1 cellular context compared by ENCODE assay signal in the genomic region with DNA sequence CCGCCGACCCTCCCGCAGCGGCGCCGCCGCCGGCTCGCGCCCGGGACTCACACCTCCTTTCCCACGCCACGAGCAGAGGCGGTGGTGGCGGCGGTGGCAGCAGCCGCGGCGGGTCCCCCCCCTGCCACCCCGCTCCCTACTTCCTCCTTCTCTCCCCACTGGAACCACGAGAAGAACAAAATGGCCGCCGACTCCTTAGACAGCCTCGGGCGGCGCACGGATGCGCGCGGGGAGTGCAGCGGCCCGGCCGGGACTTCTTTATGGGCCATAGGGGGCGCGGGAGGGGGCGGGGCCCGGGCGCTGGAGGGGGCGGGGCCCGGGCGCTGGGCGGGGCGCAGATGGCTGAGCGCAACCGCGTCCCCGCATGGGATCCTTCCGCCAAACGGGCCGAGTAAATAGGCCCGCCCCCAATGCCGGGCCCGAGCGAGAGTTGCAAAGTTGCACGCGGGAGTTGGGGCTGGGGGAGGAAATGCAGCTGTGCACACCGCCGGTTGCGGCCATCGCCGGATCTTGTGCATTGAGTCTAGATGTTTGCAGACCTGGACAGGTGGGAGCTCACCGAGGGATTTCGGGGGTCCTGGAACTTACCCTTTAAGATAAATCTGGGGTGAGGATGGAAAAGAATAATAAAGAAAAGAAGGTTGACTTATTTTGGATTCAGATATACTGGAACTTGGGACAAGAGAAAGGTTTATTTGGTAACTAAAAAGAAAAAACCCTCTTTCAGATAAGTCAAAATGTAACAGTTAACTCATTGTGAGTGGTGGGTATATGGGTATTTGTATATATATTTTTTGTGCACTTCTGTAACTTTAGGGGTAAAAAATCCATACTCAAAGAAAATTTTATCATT.
A peak's percentile ranks its signal among the peaks of the same experiment; 100 is the strongest.
TF ChIP-seq lines count a peak whose summit lies in the region.

Gene PPP1CC (minus strand): TSS at position 174 of the 853 bp plus-strand sequence. CDS start 184 bp downstream, outside the sequence.

TF ChIP-seq in HepG2, 621 proteins besides CTCF, POLR2A, EP300 and RAD21 (continued from another document and continues in another):
- TF ChIP-seq, protein P1, sequence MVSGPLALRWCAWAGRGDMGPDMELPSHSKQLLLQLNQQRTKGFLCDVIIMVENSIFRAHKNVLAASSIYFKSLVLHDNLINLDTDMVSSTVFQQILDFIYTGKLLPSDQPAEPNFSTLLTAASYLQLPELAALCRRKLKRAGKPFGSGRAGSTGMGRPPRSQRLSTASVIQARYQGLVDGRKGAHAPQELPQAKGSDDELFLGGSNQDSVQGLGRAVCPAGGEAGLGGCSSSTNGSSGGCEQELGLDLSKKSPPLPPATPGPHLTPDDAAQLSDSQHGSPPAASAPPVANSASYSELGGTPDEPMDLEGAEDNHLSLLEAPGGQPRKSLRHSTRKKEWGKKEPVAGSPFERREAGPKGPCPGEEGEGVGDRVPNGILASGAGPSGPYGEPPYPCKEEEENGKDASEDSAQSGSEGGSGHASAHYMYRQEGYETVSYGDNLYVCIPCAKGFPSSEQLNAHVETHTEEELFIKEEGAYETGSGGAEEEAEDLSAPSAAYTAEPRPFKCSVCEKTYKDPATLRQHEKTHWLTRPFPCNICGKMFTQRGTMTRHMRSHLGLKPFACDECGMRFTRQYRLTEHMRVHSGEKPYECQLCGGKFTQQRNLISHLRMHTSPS (CRISPR knock-in tag; IDR thresholded peaks at IDR 0.05; ENCODE audit: low read depth), result no peak
- TF ChIP-seq SMYD3 (CRISPR knock-in tag; IDR thresholded peaks at IDR 0.05), result no peak
- TF ChIP-seq ZKSCAN8 (CRISPR knock-in tag; IDR thresholded peaks at IDR 0.05; ENCODE audit: borderline replicate concordance), result 0 out of 2 replicates have a peak, but pooled peaks have one; percentile 8
- no peak for TF ChIP-seq ZNF296 (CRISPR knock-in tag; conservative IDR thresholded peaks at IDR 0.05)
- TF ChIP-seq ZNF574 (CRISPR knock-in tag; IDR thresholded peaks at IDR 0.05), result peak; percentile 65
- no peak for TF ChIP-seq TCF12 (IDR thresholded peaks at IDR 0.05)
- no peak for TF ChIP-seq TCF12 (CRISPR knock-in tag; IDR thresholded peaks at IDR 0.05)
- TF ChIP-seq ZNF431 (CRISPR knock-in tag; IDR thresholded peaks at IDR 0.05; ENCODE audit: borderline replicate concordance, low read depth), result no peak
- TF ChIP-seq ZMYM3 (CRISPR knock-in tag; IDR thresholded peaks at IDR 0.05), result peak; percentile 64; the same call in 1 of the 2 replicates
- no peak for TF ChIP-seq ZNF10 (CRISPR knock-in tag; IDR thresholded peaks at IDR 0.05; ENCODE audit: borderline replicate concordance, low read depth)
- TF ChIP-seq HES4 (CRISPR knock-in tag; IDR thresholded peaks at IDR 0.05; ENCODE audit: borderline replicate concordance), result no peak
- no peak for TF ChIP-seq ZFP36L1 (CRISPR knock-in tag; IDR thresholded peaks at IDR 0.05)
- TF ChIP-seq ZNF292 (CRISPR knock-in tag; IDR thresholded peaks at IDR 0.05; ENCODE audit: borderline replicate concordance, low read depth), result no peak
- TF ChIP-seq RBM22 (optimal IDR thresholded peaks at IDR 0.05; ENCODE audit: low read length), result no peak
- TF ChIP-seq ZNF225 (CRISPR knock-in tag; IDR thresholded peaks at IDR 0.05), result no peak
- TF ChIP-seq ZBTB7B (CRISPR knock-in tag; IDR thresholded peaks at IDR 0.05), result peak; percentile 93
- TF ChIP-seq, protein P2, sequence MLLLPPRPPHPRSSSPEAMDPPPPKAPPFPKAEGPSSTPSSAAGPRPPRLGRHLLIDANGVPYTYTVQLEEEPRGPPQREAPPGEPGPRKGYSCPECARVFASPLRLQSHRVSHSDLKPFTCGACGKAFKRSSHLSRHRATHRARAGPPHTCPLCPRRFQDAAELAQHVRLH (CRISPR knock-in tag; IDR thresholded peaks at IDR 0.05; ENCODE audit: borderline replicate concordance, low read depth), result 0 out of 2 replicates have a peak, but pooled peaks have one; percentile 46
- TF ChIP-seq, protein P3, sequence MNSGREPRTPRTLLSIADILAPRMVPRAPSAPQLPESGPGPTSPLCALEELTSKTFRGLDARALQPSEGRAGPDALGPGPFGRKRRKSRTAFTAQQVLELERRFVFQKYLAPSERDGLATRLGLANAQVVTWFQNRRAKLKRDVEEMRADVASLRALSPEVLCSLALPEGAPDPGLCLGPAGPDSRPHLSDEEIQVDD (CRISPR knock-in tag; IDR thresholded peaks at IDR 0.05; ENCODE audit: borderline replicate concordance), result no peak; the same call in 1 of the 2 replicates
- TF ChIP-seq FLYWCH1 (CRISPR knock-in tag; IDR thresholded peaks at IDR 0.05), result no peak
- no peak for TF ChIP-seq WIZ (CRISPR knock-in tag; IDR thresholded peaks at IDR 0.05)
- no peak for TF ChIP-seq SRSF1 (optimal IDR thresholded peaks at IDR 0.05; ENCODE audit: low read depth, low read length)
- no peak for TF ChIP-seq ZNF543 (CRISPR knock-in tag; IDR thresholded peaks at IDR 0.05)
- TF ChIP-seq NFAT5 (CRISPR knock-in tag; IDR thresholded peaks at IDR 0.05), result no peak
- peak; percentile 83 for TF ChIP-seq KDM2A (CRISPR knock-in tag; IDR thresholded peaks at IDR 0.05; ENCODE audit: borderline replicate concordance, low read depth)
- TF ChIP-seq GZF1 (CRISPR knock-in tag; IDR thresholded peaks at IDR 0.05), result no peak
- no peak for TF ChIP-seq TCF7L2 (IDR thresholded peaks at IDR 0.05; ENCODE audit: low read depth, low read length)
- no peak for TF ChIP-seq SUZ12 (IDR thresholded peaks at IDR 0.05; ENCODE audit: low read depth, low read length)
- TF ChIP-seq NR2F2 (IDR thresholded peaks at IDR 0.05; ENCODE audit: borderline replicate concordance, low read depth), result no peak
- no peak for TF ChIP-seq ZBTB44 (CRISPR knock-in tag; IDR thresholded peaks at IDR 0.05)
- TF ChIP-seq ZNF224 (CRISPR knock-in tag; IDR thresholded peaks at IDR 0.05), result no peak
- no peak for TF ChIP-seq ZNF501 (CRISPR knock-in tag; IDR thresholded peaks at IDR 0.05)
- no peak for TF ChIP-seq ZNF790 (CRISPR knock-in tag; IDR thresholded peaks at IDR 0.05; ENCODE audit: borderline replicate concordance)
- TF ChIP-seq, protein P4, sequence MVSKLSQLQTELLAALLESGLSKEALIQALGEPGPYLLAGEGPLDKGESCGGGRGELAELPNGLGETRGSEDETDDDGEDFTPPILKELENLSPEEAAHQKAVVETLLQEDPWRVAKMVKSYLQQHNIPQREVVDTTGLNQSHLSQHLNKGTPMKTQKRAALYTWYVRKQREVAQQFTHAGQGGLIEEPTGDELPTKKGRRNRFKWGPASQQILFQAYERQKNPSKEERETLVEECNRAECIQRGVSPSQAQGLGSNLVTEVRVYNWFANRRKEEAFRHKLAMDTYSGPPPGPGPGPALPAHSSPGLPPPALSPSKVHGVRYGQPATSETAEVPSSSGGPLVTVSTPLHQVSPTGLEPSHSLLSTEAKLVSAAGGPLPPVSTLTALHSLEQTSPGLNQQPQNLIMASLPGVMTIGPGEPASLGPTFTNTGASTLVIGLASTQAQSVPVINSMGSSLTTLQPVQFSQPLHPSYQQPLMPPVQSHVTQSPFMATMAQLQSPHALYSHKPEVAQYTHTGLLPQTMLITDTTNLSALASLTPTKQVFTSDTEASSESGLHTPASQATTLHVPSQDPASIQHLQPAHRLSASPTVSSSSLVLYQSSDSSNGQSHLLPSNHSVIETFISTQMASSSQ (IDR thresholded peaks at IDR 0.05; ENCODE audit: low read depth), result no peak
- TF ChIP-seq, protein P4 (CRISPR knock-in tag; IDR thresholded peaks at IDR 0.05; ENCODE audit: borderline replicate concordance), result peak; percentile 64; the same call in 1 of the 2 replicates
- TF ChIP-seq, protein P5, sequence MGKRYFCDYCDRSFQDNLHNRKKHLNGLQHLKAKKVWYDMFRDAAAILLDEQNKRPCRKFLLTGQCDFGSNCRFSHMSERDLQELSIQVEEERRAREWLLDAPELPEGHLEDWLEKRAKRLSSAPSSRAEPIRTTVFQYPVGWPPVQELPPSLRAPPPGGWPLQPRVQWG (CRISPR knock-in tag; IDR thresholded peaks at IDR 0.05; ENCODE audit: borderline replicate concordance, low read depth), result no peak
- no peak for TF ChIP-seq ZKSCAN5 (CRISPR knock-in tag; IDR thresholded peaks at IDR 0.05)
- TF ChIP-seq SRSF4 (IDR thresholded peaks at IDR 0.05; ENCODE audit: low read depth, low read length, poor library complexity, severe bottlenecking), result no peak
- TF ChIP-seq, protein P6, sequence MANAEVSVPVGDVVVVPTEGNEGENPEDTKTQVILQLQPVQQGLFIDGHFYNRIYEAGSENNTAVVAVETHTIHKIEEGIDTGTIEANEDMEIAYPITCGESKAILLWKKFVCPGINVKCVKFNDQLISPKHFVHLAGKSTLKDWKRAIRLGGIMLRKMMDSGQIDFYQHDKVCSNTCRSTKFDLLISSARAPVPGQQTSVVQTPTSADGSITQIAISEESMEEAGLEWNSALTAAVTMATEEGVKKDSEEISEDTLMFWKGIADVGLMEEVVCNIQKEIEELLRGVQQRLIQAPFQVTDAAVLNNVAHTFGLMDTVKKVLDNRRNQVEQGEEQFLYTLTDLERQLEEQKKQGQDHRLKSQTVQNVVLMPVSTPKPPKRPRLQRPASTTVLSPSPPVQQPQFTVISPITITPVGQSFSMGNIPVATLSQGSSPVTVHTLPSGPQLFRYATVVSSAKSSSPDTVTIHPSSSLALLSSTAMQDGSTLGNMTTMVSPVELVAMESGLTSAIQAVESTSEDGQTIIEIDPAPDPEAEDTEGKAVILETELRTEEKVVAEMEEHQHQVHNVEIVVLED (CRISPR knock-in tag; IDR thresholded peaks at IDR 0.05; ENCODE audit: borderline replicate concordance), result no peak; the same call in 1 of the 2 replicates
- TF ChIP-seq ZNF883 (CRISPR knock-in tag; IDR thresholded peaks at IDR 0.05; ENCODE audit: not compliant biosample characterization), result no peak
- no peak for TF ChIP-seq ZNF792 (CRISPR knock-in tag; IDR thresholded peaks at IDR 0.05)
